Comparison of ENCODE assay signal across 8 cellular contexts in genomic region chr7:74255461-74255860, GRCh38. TPM values are rescaled to one million over a fixed set of nuclear protein-coding genes. Genes with fewer than 3 reads are reported as not detected.
A peak's percentile ranks its signal among the peaks of the same experiment; 100 is the strongest.
DNase-seq lines count a peak whose midpoint lies in the region; ATAC-seq and TF ChIP-seq lines count a peak whose summit lies in the region.
"Not testable (repeated sequence)": the region's sequence is repeated elsewhere in the genome, so short reads cannot be mapped to it uniquely, and the experiment has no call there.

No MANE protein-coding gene starts in this region.

- peaks cover 0 to 11% (median 0%) of the 10 kb centered on the region in 11 experiments; a peak in 2 of 22 replicates for H4K20me1 ChIP-seq in BLaER1 treated with 17β-estradiol and CSF1 and Interleukin-3, amounts not matched to agents 10 nM and 100 nM

- H3K9ac ChIP-seq in BLaER1 treated with 17β-estradiol and CSF1 and Interleukin-3, amounts not matched to agents 10 nM and 100 nM, result peak overlapping the region; percentile 88 to 97 (median 94); a peak in 21 of 22 replicates

- H3K36me3 Mint-ChIP-seq in activated T-helper 17 cell treated with anti-CD3 and anti-CD28 coated beads, Interleukin-2, amount 50 U/mL, for 72 hours (ENCODE audit: low read depth), result peaks cover 33% of the 10 kb centered on the region
- H3K36me3 Mint-ChIP-seq in natural killer cell, result not testable (repeated sequence)
- peaks cover 14% of the 10 kb centered on the region for H3K36me3 Mint-ChIP-seq in stimulated activated memory B cell treated with anti-CD40 and anti-IgM and Interleukin-4, amounts not matched to agents 10 μg/mL and 1 μg/mL and 100 μg/mL, for 72 hours

- not testable (repeated sequence) for TF ChIP-seq CTCF in HFF-Myc (IDR thresholded peaks at IDR 0.05; ENCODE audit: low read depth, low read length, missing control alignments); Peyer's patch (IDR thresholded peaks at IDR 0.05); coronary artery (IDR thresholded peaks at IDR 0.05); left ventricle myocardium inferior (IDR thresholded peaks at IDR 0.05; ENCODE audit: borderline replicate concordance); natural killer cell (IDR thresholded peaks at IDR 0.05)

- peak overlapping the region; percentile 91 for H3K4me3 Mint-ChIP-seq in activated T-helper 17 cell treated with anti-CD3 and anti-CD28 coated beads, Interleukin-2, amount 50 U/mL, for 72 hours
- H3K4me3 Mint-ChIP-seq in natural killer cell, result peak overlapping the region; percentile 95
- H3K4me3 Mint-ChIP-seq in stimulated activated memory B cell treated with anti-CD40 and anti-IgM and Interleukin-4, amounts not matched to agents 10 μg/mL and 1 μg/mL and 100 μg/mL, for 72 hours, result peak overlapping the region; percentile 85

- H3K9me3 ChIP-seq in BLaER1 treated with 17β-estradiol and CSF1 and Interleukin-3, amounts not matched to agents 10 nM and 100 nM (replicated peaks in 1 of 11); Peyer's patch; left ventricle myocardium inferior (replicated peaks): not testable (repeated sequence)

- not testable (repeated sequence) for H3K9me3 Mint-ChIP-seq in activated T-helper 17 cell treated with anti-CD3 and anti-CD28 coated beads, Interleukin-2, amount 50 U/mL, for 72 hours; natural killer cell; stimulated activated memory B cell treated with anti-CD40 and anti-IgM and Interleukin-4, amounts not matched to agents 10 μg/mL and 1 μg/mL and 100 μg/mL, for 72 hours

- peak overlapping the region; percentile 80 to 98 (median 88) for H3K4me3 ChIP-seq in BLaER1 treated with 17β-estradiol and CSF1 and Interleukin-3, amounts not matched to agents 10 nM and 100 nM
- H3K4me3 ChIP-seq in HFF-Myc (replicated peaks; ENCODE audit: low read depth, low read length), result peak overlapping the region; percentile 93
- peak overlapping the region in 3 of 4 donors; percentile 63 to 85 (median 74) for H3K4me3 ChIP-seq in Peyer's patch
- H3K4me3 ChIP-seq in coronary artery, result peak overlapping the region; percentile 86
- peak overlapping the region; percentile 90 for H3K4me3 ChIP-seq in left ventricle myocardium inferior

- H3K4me2 ChIP-seq in BLaER1 treated with 17β-estradiol and CSF1 and Interleukin-3, amounts not matched to agents 10 nM and 100 nM, result peak overlapping the region; percentile 81 to 97 (median 93)

- H3K4me1 ChIP-seq in BLaER1 treated with 17β-estradiol and CSF1 and Interleukin-3, amounts not matched to agents 10 nM and 100 nM, result peaks cover 47 to 79% (median 67%) of the 10 kb centered on the region in 10 experiments
- H3K4me1 ChIP-seq in Peyer's patch (peaks cover 0 to 22% (median 2%) of the 10 kb centered on the region in 4 donors), left ventricle myocardium inferior (peaks cover 41% of the 10 kb centered on the region)

- not testable (repeated sequence) for ATAC-seq in activated T-helper 17 cell treated with anti-CD3 and anti-CD28 coated beads, Interleukin-2, amount 50 U/mL, for 72 hours (replicated peaks); natural killer cell; stimulated activated memory B cell treated with anti-CD40 and anti-IgM and Interleukin-4, amounts not matched to agents 10 μg/mL and 1 μg/mL and 100 μg/mL, for 72 hours

- DNase-seq in HFF-Myc (ENCODE audit: extremely low read depth, low read depth); Peyer's patch; coronary artery (ENCODE audit: low spot score); left ventricle myocardium inferior; natural killer cell: not testable (repeated sequence)

- H3K27ac ChIP-seq in BLaER1 treated with 17β-estradiol and CSF1 and Interleukin-3, amounts not matched to agents 10 nM and 100 nM, result peak overlapping the region; percentile 66 to 94 (median 91); a peak in 21 of 22 replicates
- H3K27ac ChIP-seq in Peyer's patch (peak overlapping the region; percentile 74 to 93 (median 92)), coronary artery (peak overlapping the region in 1 of 2 donors; percentile 99), left ventricle myocardium inferior (replicated peaks) (peak overlapping the region; percentile 96)

- H3K36me3 ChIP-seq in BLaER1 treated with 17β-estradiol and CSF1 and Interleukin-3, amounts not matched to agents 10 nM and 100 nM, result peaks cover 10 to 29% (median 20%) of the 10 kb centered on the region in 11 experiments
- not testable (repeated sequence) for H3K36me3 ChIP-seq in Peyer's patch, left ventricle myocardium inferior

- not testable (repeated sequence) for H3K27me3 ChIP-seq in BLaER1 treated with 17β-estradiol and CSF1 and Interleukin-3, amounts not matched to agents 10 nM and 100 nM; Peyer's patch; left ventricle myocardium inferior (ENCODE audit: low read depth)

- H3K27ac Mint-ChIP-seq in activated T-helper 17 cell treated with anti-CD3 and anti-CD28 coated beads, Interleukin-2, amount 50 U/mL, for 72 hours, result not testable (repeated sequence)
- peak overlapping the region; percentile 93 to 98 for H3K27ac Mint-ChIP-seq in natural killer cell
- H3K27ac Mint-ChIP-seq in stimulated activated memory B cell treated with anti-CD40 and anti-IgM and Interleukin-4, amounts not matched to agents 10 μg/mL and 1 μg/mL and 100 μg/mL, for 72 hours, result peak overlapping the region; percentile 83

- not testable (repeated sequence) for H3K27me3 Mint-ChIP-seq in activated T-helper 17 cell treated with anti-CD3 and anti-CD28 coated beads, Interleukin-2, amount 50 U/mL, for 72 hours; natural killer cell (ENCODE audit: low read depth in 2 of 2); stimulated activated memory B cell treated with anti-CD40 and anti-IgM and Interleukin-4, amounts not matched to agents 10 μg/mL and 1 μg/mL and 100 μg/mL, for 72 hours

- intact Hi-C loops in left ventricle myocardium inferior (cut with micrococcal nuclease), result not testable (repeated sequence)
- intact Hi-C loops in natural killer cell (cut with micrococcal nuclease), result loop anchor here (5.0 kb wide), 1 partner anchor 37 kb away; no protein-coding TSS in a partner anchor

- not testable (repeated sequence) for TF ChIP-seq POLR2A in Peyer's patch (IDR thresholded peaks at IDR 0.05)

- H3K4me1 Mint-ChIP-seq in activated T-helper 17 cell treated with anti-CD3 and anti-CD28 coated beads, Interleukin-2, amount 50 U/mL, for 72 hours, result not testable (repeated sequence)
- H3K4me1 Mint-ChIP-seq in natural killer cell, result peaks cover 16 to 18% of the 10 kb centered on the region in 2 donors
- H3K4me1 Mint-ChIP-seq in stimulated activated memory B cell treated with anti-CD40 and anti-IgM and Interleukin-4, amounts not matched to agents 10 μg/mL and 1 μg/mL and 100 μg/mL, for 72 hours, result peaks cover 36% of the 10 kb centered on the region

RNA-seq across cellular contexts. Expression of gene RFC2, which starts 1.3 kb away (rescaled TPM):
- total RNA-seq in Peyer's patch (10 to 100 TPM in 1 of 4 donors, 1 to 10 TPM in 3; 5.8 to 23.1 (median 7.3) TPM), left ventricle myocardium inferior (8.7 TPM), natural killer cell (10 to 100 TPM; 16.9 to 26.5 (median 20.5) TPM)
- total RNA-seq in activated T-helper 17 cell treated with anti-CD3 and anti-CD28 coated beads, Interleukin-2, amount 50 U/mL, for 72 hours, result 100 to 1,000 TPM in 1 of 2 donors, 10 to 100 TPM in 1; 62.2 to 100 TPM

RNA-seq across cellular contexts. Expression of gene CLIP2, which starts 33.7 kb away (rescaled TPM):
- total RNA-seq in Peyer's patch (100 to 1,000 TPM in 1 of 4 donors, 10 to 100 TPM in 3; 35.4 to 212 (median 76.6) TPM), left ventricle myocardium inferior (7.4 TPM), natural killer cell (10 to 100 TPM in 2 of 3 donors, 1 to 10 TPM in 1; 8.5 to 14.7 (median 10.5) TPM)
- 1 to 10 TPM in 1 of 2 donors, under 1 TPM in 1; 0.93 to 1.6 TPM for total RNA-seq in activated T-helper 17 cell treated with anti-CD3 and anti-CD28 coated beads, Interleukin-2, amount 50 U/mL, for 72 hours

RNA-seq across cellular contexts. Expression of gene LAT2, which starts 45.7 kb away (rescaled TPM):
- total RNA-seq in Peyer's patch (10 to 100 TPM in 1 of 4 donors, 1 to 10 TPM in 3; 1.1 to 16.5 (median 4.8) TPM), left ventricle myocardium inferior (2.4 TPM), natural killer cell (100 to 1,000 TPM; 124 to 163 (median 145) TPM)
- 10 to 100 TPM in 1 of 2 donors, 1 to 10 TPM in 1; 6.5 to 11.3 TPM for total RNA-seq in activated T-helper 17 cell treated with anti-CD3 and anti-CD28 coated beads, Interleukin-2, amount 50 U/mL, for 72 hours

Comparison
In these comparisons a context has a peak if more than half of its experiments do, and no peak if none do; other contexts are left out.
1. RNA of gene LAT2, which starts 45.7 kb away (total RNA-seq): 124 to 163 TPM in natural killer cell; 6.5 to 11.3 TPM in activated T-helper 17 cell treated with anti-CD3 and anti-CD28 coated beads, Interleukin-2, amount 50 U/mL, for 72 hours, 1.1 to 16.5 TPM in Peyer's patch and 2.4 TPM in left ventricle myocardium inferior (single experiment); every median in the first group is over 4 times any median in the second.
2. Peak in every context shown above with its lines, with median percentiles within 50 percentile points of each other: H3K4me3 ChIP-seq and H3K4me3 Mint-ChIP-seq.